ENCODE assay signal across 8 cellular contexts in genomic region chr17:50051082-50051576, GRCh38. TPM values are rescaled to one million over a fixed set of nuclear protein-coding genes. Genes with fewer than 3 reads are reported as not detected.
DNase-seq lines count a peak whose midpoint lies in the region; ATAC-seq and TF ChIP-seq lines count a peak whose summit lies in the region.

No MANE protein-coding gene starts in this region.

- H3K27ac ChIP-seq in AG04450 (ENCODE audit: low read depth, low read length), result peak overlapping the region; percentile 81
- H3K27ac ChIP-seq in caudate nucleus (ENCODE audit: low read depth, low read length), result no peak overlapping the region

- CTCF ChIA-PET in AG04450 (lab: Charles Lee), result interaction anchor here (2.0 kb wide), 1 partner anchor 24 kb away, joined by 11 read pairs; no protein-coding TSS in a partner anchor
- CTCF ChIA-PET in activated CD8-positive, alpha-beta T cell treated with anti-CD3 and anti-CD28 coated beads for 36 hours (lab: Charles Lee), result interaction anchor here (1.0 to 5.7 kb wide), 3 partner anchors 28 to 42 kb away, joined by 3 to 60 read pairs (median 3); partner anchors contain the start of gene PDK2

- no peaks in the 10 kb centered on the region for H3K27me3 ChIP-seq in AG04450 (ENCODE audit: control insufficient read depth, insufficient read depth, low read length)

- H3K36me3 Mint-ChIP-seq in activated CD8-positive, alpha-beta T cell treated with anti-CD3 and anti-CD28 coated beads for 36 hours (ENCODE audit: low read depth), result no peaks in the 10 kb centered on the region

- POLR2A ChIA-PET in AG04450 (lab: Yijun Ruan, JAX), result no interaction called here
- POLR2A ChIA-PET in activated CD8-positive, alpha-beta T cell treated with anti-CD3 and anti-CD28 coated beads for 36 hours (lab: Charles Lee), result interaction anchor here (1.2 kb wide), 1 partner anchor 335 kb away, joined by 3 read pairs; no protein-coding TSS in a partner anchor

- no peak overlapping the region for H3K4me3 ChIP-seq in AG04450 (ENCODE audit: low read depth, low read length)
- no peak overlapping the region for H3K4me3 ChIP-seq in Jurkat, Clone E6-1 (ENCODE audit: low read length)

- intact Hi-C loops in activated CD8-positive, alpha-beta T cell treated with anti-CD3 and anti-CD28 coated beads for 36 hours (cut with micrococcal nuclease), result no loop called here

- H3K9me3 ChIP-seq in AG04450 (ENCODE audit: control insufficient read depth, insufficient read depth, low read length), result no peaks in the 10 kb centered on the region

- TF ChIP-seq CTCF in AG04450 (IDR thresholded peaks at IDR 0.05; ENCODE audit: low read depth, low read length), result no peak
- no peak for TF ChIP-seq CTCF in activated CD8-positive, alpha-beta T cell treated with anti-CD3 and anti-CD28 coated beads for 36 hours (IDR thresholded peaks at IDR 0.05)

- H3K27ac Mint-ChIP-seq in activated CD8-positive, alpha-beta T cell treated with anti-CD3 and anti-CD28 coated beads for 36 hours, result peak overlapping the region; percentile 84

- peaks cover 2% of the 10 kb centered on the region for H3K27me3 Mint-ChIP-seq in activated CD8-positive, alpha-beta T cell treated with anti-CD3 and anti-CD28 coated beads for 36 hours

- ATAC-seq in activated CD8-positive, alpha-beta T cell treated with anti-CD3 and anti-CD28 coated beads for 36 hours, result peak; percentile 85

- DNase-seq in AG04450 (ENCODE audit: low read depth, low spot score) (no peak), glomerular visceral epithelial cell (ENCODE audit: extremely low spot score) (peak; percentile 99), caudate nucleus (lab: John Stamatoyannopoulos, UW) (no peak), NCI-H2107 (lab: John Stamatoyannopoulos, UW) (no peak), NCI-H526 treated with DMSO at 0.1 percent for 48 hours (lab: John Stamatoyannopoulos, UW) (no peak)
- DNase-seq in Jurkat, Clone E6-1 (ENCODE audit: low read depth, low spot score), result peak; percentile 37
- DNase-seq in activated CD8-positive, alpha-beta T cell treated with anti-CD3 and anti-CD28 coated beads for 36 hours, result peak; percentile 90
- peak; percentile 88 for DNase-seq in stimulated activated CD8-positive, alpha-beta memory T cell treated with anti-CD3 and anti-CD28 coated beads, Interleukin-4, amount 100 ng/mL, for 48 hours

- no peaks in the 10 kb centered on the region for H3K9me3 Mint-ChIP-seq in activated CD8-positive, alpha-beta T cell treated with anti-CD3 and anti-CD28 coated beads for 36 hours

- H3K4me1 Mint-ChIP-seq in activated CD8-positive, alpha-beta T cell treated with anti-CD3 and anti-CD28 coated beads for 36 hours (ENCODE audit: low read depth), result peaks cover 26% of the 10 kb centered on the region

- H3K4me3 Mint-ChIP-seq in activated CD8-positive, alpha-beta T cell treated with anti-CD3 and anti-CD28 coated beads for 36 hours, result no peak overlapping the region

RNA-seq across cellular contexts. Expression of gene ITGA3, which starts 4.8 kb away (rescaled TPM):
- 39.9 and 62.4 TPM in 2 replicates for polyA plus RNA-seq in AG04450 (2011; rRNA removed)
- polyA minus RNA-seq in AG04450 (2011; rRNA and poly(A)+ RNA removed), result 101 and 116 TPM in 2 replicates
- 14.3 TPM for polyA plus RNA-seq in Jurkat, Clone E6-1 (2012; ENCODE audit: insufficient read depth, insufficient read length)
- total RNA-seq in activated CD8-positive, alpha-beta T cell treated with anti-CD3 and anti-CD28 coated beads for 36 hours, result 1 to 10 TPM; 4.2 to 7.2 TPM

RNA-seq across cellular contexts. Expression of gene PDK2, which starts 44.0 kb away (rescaled TPM):
- polyA plus RNA-seq in AG04450 (2011; rRNA removed), result 62.4 and 81.7 TPM in 2 replicates
- polyA minus RNA-seq in AG04450 (2011; rRNA and poly(A)+ RNA removed), result 87.6 and 106 TPM in 2 replicates
- polyA plus RNA-seq in Jurkat, Clone E6-1 (2012; ENCODE audit: insufficient read depth, insufficient read length), result 38.9 TPM
- total RNA-seq in activated CD8-positive, alpha-beta T cell treated with anti-CD3 and anti-CD28 coated beads for 36 hours, result 1 to 10 TPM; 6.0 to 7.7 TPM

RNA-seq across cellular contexts. Expression of gene DLX3, which starts 56.1 kb away (rescaled TPM):
- not detected in 2 replicates for polyA plus RNA-seq in AG04450 (2011; rRNA removed)
- not detected in 2 replicates for polyA minus RNA-seq in AG04450 (2011; rRNA and poly(A)+ RNA removed)
- 4.1 TPM for polyA plus RNA-seq in Jurkat, Clone E6-1 (2012; ENCODE audit: insufficient read depth, insufficient read length)
- not detected for total RNA-seq in activated CD8-positive, alpha-beta T cell treated with anti-CD3 and anti-CD28 coated beads for 36 hours

Comparison
In these comparisons a context has a peak if more than half of its experiments do, and no peak if none do; other contexts are left out.
1. DNase-seq: peak in Jurkat, Clone E6-1 (single experiment), activated CD8-positive, alpha-beta T cell treated with anti-CD3 and anti-CD28 coated beads for 36 hours (single experiment), glomerular visceral epithelial cell (single experiment) and stimulated activated CD8-positive, alpha-beta memory T cell treated with anti-CD3 and anti-CD28 coated beads, Interleukin-4, amount 100 ng/mL, for 48 hours (single experiment); none in AG04450 (single experiment), caudate nucleus (0 of 61), NCI-H2107 (single experiment) and NCI-H526 treated with DMSO at 0.1 percent for 48 hours (single experiment).